In the genomic region with DNA sequence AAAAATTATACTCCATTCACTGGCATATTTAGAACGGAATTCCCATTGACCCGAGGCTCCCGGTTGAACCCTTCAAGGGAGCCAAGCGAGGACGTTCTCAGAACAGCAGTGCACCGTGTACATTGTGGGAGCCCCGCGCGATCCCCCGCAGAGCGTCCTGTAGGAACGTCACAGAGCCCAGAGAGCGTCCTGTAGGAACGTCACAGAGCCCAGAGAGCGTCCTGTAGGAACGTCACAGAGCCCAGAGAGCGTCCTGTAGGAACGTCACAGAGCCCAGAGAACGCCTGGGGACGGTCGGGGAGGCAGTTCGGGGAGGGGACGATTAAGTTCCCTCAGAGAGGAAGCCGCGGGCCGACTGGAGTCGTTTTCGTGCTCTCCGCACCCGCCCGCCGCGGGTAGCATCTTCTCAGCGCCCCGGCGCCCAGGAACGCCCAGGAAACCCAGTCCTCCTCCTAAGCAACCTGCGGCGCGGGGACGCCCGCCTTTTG, we compare ENCODE assay signal across 1 cellular context.
TF ChIP-seq lines count a peak whose summit lies in the region.

No MANE protein-coding gene starts in this region.

TF ChIP-seq in K562, 482 proteins besides CTCF, POLR2A, EP300 and RAD21 (continued from another document):
- TF ChIP-seq, protein P1, sequence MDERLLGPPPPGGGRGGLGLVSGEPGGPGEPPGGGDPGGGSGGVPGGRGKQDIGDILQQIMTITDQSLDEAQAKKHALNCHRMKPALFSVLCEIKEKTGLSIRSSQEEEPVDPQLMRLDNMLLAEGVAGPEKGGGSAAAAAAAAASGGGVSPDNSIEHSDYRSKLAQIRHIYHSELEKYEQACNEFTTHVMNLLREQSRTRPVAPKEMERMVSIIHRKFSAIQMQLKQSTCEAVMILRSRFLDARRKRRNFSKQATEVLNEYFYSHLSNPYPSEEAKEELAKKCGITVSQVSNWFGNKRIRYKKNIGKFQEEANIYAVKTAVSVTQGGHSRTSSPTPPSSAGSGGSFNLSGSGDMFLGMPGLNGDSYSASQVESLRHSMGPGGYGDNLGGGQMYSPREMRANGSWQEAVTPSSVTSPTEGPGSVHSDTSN (CRISPR knock-in tag; IDR thresholded peaks at IDR 0.05; ENCODE audit: low read depth), result no peak
- TF ChIP-seq, protein P1 (tag; conservative IDR thresholded peaks at IDR 0.05; ENCODE audit: low read depth), result no peak
- TF ChIP-seq, protein P2, sequence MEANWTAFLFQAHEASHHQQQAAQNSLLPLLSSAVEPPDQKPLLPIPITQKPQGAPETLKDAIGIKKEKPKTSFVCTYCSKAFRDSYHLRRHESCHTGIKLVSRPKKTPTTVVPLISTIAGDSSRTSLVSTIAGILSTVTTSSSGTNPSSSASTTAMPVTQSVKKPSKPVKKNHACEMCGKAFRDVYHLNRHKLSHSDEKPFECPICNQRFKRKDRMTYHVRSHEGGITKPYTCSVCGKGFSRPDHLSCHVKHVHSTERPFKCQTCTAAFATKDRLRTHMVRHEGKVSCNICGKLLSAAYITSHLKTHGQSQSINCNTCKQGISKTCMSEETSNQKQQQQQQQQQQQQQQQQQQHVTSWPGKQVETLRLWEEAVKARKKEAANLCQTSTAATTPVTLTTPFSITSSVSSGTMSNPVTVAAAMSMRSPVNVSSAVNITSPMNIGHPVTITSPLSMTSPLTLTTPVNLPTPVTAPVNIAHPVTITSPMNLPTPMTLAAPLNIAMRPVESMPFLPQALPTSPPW (CRISPR knock-in tag; IDR thresholded peaks at IDR 0.05), result peak; percentile 37; the same call in 1 of the 2 replicates
- TF ChIP-seq, protein P3, sequence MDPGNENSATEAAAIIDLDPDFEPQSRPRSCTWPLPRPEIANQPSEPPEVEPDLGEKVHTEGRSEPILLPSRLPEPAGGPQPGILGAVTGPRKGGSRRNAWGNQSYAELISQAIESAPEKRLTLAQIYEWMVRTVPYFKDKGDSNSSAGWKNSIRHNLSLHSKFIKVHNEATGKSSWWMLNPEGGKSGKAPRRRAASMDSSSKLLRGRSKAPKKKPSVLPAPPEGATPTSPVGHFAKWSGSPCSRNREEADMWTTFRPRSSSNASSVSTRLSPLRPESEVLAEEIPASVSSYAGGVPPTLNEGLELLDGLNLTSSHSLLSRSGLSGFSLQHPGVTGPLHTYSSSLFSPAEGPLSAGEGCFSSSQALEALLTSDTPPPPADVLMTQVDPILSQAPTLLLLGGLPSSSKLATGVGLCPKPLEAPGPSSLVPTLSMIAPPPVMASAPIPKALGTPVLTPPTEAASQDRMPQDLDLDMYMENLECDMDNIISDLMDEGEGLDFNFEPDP (CRISPR knock-in tag; IDR thresholded peaks at IDR 0.05), result no peak
- TF ChIP-seq, protein P4, sequence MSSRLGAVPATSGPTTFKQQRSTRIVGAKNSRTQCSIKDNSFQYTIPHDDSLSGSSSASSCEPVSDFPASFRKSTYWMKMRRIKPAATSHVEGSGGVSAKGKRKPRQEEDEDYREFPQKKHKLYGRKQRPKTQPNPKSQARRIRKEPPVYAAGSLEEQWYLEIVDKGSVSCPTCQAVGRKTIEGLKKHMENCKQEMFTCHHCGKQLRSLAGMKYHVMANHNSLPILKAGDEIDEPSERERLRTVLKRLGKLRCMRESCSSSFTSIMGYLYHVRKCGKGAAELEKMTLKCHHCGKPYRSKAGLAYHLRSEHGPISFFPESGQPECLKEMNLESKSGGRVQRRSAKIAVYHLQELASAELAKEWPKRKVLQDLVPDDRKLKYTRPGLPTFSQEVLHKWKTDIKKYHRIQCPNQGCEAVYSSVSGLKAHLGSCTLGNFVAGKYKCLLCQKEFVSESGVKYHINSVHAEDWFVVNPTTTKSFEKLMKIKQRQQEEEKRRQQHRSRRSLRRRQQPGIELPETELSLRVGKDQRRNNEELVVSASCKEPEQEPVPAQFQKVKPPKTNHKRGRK (tag; IDR thresholded peaks at IDR 0.05), result no peak
- TF ChIP-seq MTA3 (IDR thresholded peaks at IDR 0.05; ENCODE audit: borderline replicate concordance) (peak; percentile 97), CHD1 (IDR thresholded peaks at IDR 0.05; ENCODE audit: low read length) (peak; percentile 43), SUPT5H (IDR thresholded peaks at IDR 0.05) (peak; percentile 55; the same call in 1 of the 2 replicates), CREB1 (IDR thresholded peaks at IDR 0.05) (peak; percentile 97), CREB1 (CRISPR knock-in tag; IDR thresholded peaks at IDR 0.05) (peak; percentile 95), ATF1 (CRISPR knock-in tag; IDR thresholded peaks at IDR 0.05) (peak; percentile 65), ATF1 (tag; IDR thresholded peaks at IDR 0.05) (peak; percentile 98), SP1 (CRISPR knock-in tag; IDR thresholded peaks at IDR 0.05) (0 out of 2 replicates have a peak, but pooled peaks have one; percentile 54), GABPB1 (CRISPR knock-in tag; IDR thresholded peaks at IDR 0.05) (peak; percentile 57; the same call in 1 of the 2 replicates), SIN3A (IDR thresholded peaks at IDR 0.05; ENCODE audit: borderline replicate concordance in 2 of 2, control insufficient read depth in 1 of 2, low read depth in 2 of 2, low read length in 2 of 2) (0 out of 4 replicates have a peak, but pooled peaks of 1 of the 2 experiments have one; percentile 31), PYGO2 (tag; IDR thresholded peaks at IDR 0.05) (no peak), HLTF (IDR thresholded peaks at IDR 0.05) (no peak)
- TF ChIP-seq, protein P5, sequence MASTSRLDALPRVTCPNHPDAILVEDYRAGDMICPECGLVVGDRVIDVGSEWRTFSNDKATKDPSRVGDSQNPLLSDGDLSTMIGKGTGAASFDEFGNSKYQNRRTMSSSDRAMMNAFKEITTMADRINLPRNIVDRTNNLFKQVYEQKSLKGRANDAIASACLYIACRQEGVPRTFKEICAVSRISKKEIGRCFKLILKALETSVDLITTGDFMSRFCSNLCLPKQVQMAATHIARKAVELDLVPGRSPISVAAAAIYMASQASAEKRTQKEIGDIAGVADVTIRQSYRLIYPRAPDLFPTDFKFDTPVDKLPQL (IDR thresholded peaks at IDR 0.05; ENCODE audit: extremely low read depth, insufficient read length), result no peak
- TF ChIP-seq, protein P6, sequence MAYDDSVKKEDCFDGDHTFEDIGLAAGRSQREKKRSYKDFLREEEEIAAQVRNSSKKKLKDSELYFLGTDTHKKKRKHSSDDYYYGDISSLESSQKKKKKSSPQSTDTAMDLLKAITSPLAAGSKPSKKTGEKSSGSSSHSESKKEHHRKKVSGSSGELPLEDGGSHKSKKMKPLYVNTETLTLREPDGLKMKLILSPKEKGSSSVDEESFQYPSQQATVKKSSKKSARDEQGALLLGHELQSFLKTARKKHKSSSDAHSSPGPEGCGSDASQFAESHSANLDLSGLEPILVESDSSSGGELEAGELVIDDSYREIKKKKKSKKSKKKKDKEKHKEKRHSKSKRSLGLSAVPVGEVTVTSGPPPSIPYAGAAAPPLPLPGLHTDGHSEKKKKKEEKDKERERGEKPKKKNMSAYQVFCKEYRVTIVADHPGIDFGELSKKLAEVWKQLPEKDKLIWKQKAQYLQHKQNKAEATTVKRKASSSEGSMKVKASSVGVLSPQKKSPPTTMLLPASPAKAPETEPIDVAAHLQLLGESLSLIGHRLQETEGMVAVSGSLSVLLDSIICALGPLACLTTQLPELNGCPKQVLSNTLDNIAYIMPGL (CRISPR knock-in tag; IDR thresholded peaks at IDR 0.05), result 0 out of 2 replicates have a peak, but pooled peaks have one; percentile 3
